ENCODE assay signal across 27 cellular contexts in genomic region chr17:17985153-17985552, GRCh38.
"Had no signal": no experiment of that assay in that cellular context is flagged by ENCODE, and none has a peak within 500 bp of the region (broad histone marks: within the 10 kb centered on the region; RNA-seq: fewer than 3 reads in every experiment).

No MANE protein-coding gene starts in this region.

- H3K4me3 Mint-ChIP-seq: naive thymus-derived CD8-positive, alpha-beta T cell; nephron; neural progenitor cell; stimulated activated naive B cell treated with anti-CD40 and anti-IgM and Interleukin-4, amounts not matched to agents 10 μg/mL and 1 μg/mL and 100 μg/mL, for 72 hours had no signal

- ATAC-seq: left cardiac atrium, left ventricle myocardium superior, lower lobe of right lung, sciatic nerve, upper lobe of right lung had no signal

- H3K27ac Mint-ChIP-seq: naive thymus-derived CD8-positive, alpha-beta T cell; nephron; neural progenitor cell; progenitor cell of endocrine pancreas; stimulated activated naive B cell treated with anti-CD40 and anti-IgM and Interleukin-4, amounts not matched to agents 10 μg/mL and 1 μg/mL and 100 μg/mL, for 72 hours had no signal

- H3K4me3 ChIP-seq: lower lobe of right lung, neural progenitor cell, ovary, right atrium auricular region, skin epidermis, stomach, testis, thyroid gland, transverse colon, upper lobe of right lung had no signal

- H2AFZ ChIP-seq: neural progenitor cell had no signal

- H3K27me3 Mint-ChIP-seq: naive thymus-derived CD8-positive, alpha-beta T cell; progenitor cell of endocrine pancreas; stimulated activated naive B cell treated with anti-CD40 and anti-IgM and Interleukin-4, amounts not matched to agents 10 μg/mL and 1 μg/mL and 100 μg/mL, for 72 hours had no signal

- H3K36me3 Mint-ChIP-seq: naive thymus-derived CD8-positive, alpha-beta T cell; neural progenitor cell had no signal

- H3K27ac ChIP-seq: lower lobe of right lung, neural progenitor cell, ovary, right atrium auricular region, skin epidermis, stomach, testis, thyroid gland, transverse colon, upper lobe of right lung had no signal

- H3K4me2 ChIP-seq: neural progenitor cell had no signal

- H3K27me3 ChIP-seq: neural progenitor cell, ovary, right atrium auricular region, stomach, testis, thyroid gland, transverse colon, upper lobe of right lung had no signal

- H3K4me1 Mint-ChIP-seq: naive thymus-derived CD8-positive, alpha-beta T cell; neural progenitor cell; stimulated activated naive B cell treated with anti-CD40 and anti-IgM and Interleukin-4, amounts not matched to agents 10 μg/mL and 1 μg/mL and 100 μg/mL, for 72 hours had no signal

- H3K36me3 ChIP-seq: neural progenitor cell, ovary, right atrium auricular region, thyroid gland, transverse colon, upper lobe of right lung had no signal

- H3K9me3 ChIP-seq: lower lobe of right lung, ovary, right atrium auricular region, stomach, testis, thyroid gland, transverse colon, upper lobe of right lung had no signal

- DNase-seq: hippocampal formation; kidney glomerular epithelial cell; left cardiac atrium; left ventricle myocardium superior; lower lobe of right lung; mammary epithelial cell; mesenchymal stem cell; ovary; stimulated activated CD4-positive, alpha-beta T cell treated with anti-CD3 and anti-CD28 coated beads, Interleukin-12 subunit alpha, Interleukin-12 subunit beta, amount 100 ng/mL, for 4 hours; stimulated activated CD4-positive, alpha-beta T cell treated with anti-CD3 and anti-CD28 coated beads, Interleukin-15, amount 100 ng/mL, for 24 hours; stimulated activated CD4-positive, alpha-beta T cell treated with anti-CD3 and anti-CD28 coated beads, Interleukin-2, amount 100 ng/mL, for 24 hours; stimulated activated CD4-positive, alpha-beta T cell treated with anti-CD3 and anti-CD28 coated beads, Interleukin-4, amount 100 ng/mL, for 1 hour; stimulated activated naive B cell treated with anti-CD40 and anti-IgM and Interleukin-4, amounts not matched to agents 10 μg/mL and 1 μg/mL and 100 μg/mL, for 72 hours; stomach; testis; thyroid gland; transverse colon; upper lobe of right lung had no signal

- FAIRE-seq: keratinocyte, urothelium cell line had no signal

- H3K9ac ChIP-seq: neural progenitor cell had no signal

- H3K4me1 ChIP-seq: lower lobe of right lung, neural progenitor cell, right atrium auricular region, testis, thyroid gland, transverse colon, upper lobe of right lung had no signal

- H3K9me3 Mint-ChIP-seq: naive thymus-derived CD8-positive, alpha-beta T cell; nephron; neural progenitor cell; stimulated activated naive B cell treated with anti-CD40 and anti-IgM and Interleukin-4, amounts not matched to agents 10 μg/mL and 1 μg/mL and 100 μg/mL, for 72 hours had no signal
